1 cellular context compared by ENCODE assay signal in the genomic region with DNA sequence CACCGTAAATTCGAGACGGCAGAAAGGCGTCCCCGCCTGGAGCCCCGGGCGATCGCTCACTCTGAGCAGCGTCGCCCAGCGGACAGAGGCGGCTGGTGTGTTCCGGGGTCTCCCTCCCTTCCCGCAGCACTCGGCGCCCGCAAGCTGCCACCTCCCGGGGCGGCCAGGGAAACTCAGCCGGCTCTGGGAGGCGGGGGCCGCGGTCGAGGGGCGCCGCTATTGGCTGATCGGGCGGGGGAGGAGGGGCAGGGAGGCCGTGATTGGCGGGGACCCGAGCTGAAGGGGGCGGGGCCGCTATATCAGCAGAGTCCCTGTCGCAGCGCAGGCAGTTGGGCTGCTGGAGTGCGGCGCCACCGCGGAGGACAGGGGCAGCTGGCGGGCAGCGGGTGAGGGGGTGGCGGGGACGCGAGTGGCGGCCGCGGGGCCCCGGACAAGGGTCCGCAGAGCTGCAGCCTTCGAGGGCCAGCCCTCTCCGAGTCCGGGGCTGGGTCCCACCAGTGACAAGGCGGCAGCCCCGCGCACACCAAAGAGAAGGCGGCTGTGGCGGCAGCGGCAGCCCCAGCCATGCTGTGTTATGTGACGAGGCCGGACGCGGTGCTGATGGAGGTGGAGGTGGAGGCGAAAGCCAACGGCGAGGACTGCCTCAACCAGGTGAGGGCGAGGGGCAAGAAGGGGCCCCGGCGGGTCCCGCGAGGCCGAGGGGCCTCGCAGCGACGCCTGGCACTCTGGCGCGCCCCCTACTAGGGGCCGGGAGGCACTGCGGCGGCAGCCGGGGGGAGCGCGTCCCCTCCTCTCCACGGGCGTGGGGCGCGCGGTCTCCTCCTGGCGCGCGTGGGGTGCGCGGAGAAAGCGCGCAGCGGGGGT.
A peak's percentile ranks its signal among the peaks of the same experiment; 100 is the strongest.
TF ChIP-seq lines count a peak whose summit lies in the region.

A gene (plus strand): TSS at position 328 of the 864 bp plus-strand sequence. CDS start 237 bp downstream, at position 565.

TF ChIP-seq in WTC11, 78 proteins besides CTCF, POLR2A, EP300 and RAD21 (continued from another document and continues in another):
- TF ChIP-seq, protein P1, sequence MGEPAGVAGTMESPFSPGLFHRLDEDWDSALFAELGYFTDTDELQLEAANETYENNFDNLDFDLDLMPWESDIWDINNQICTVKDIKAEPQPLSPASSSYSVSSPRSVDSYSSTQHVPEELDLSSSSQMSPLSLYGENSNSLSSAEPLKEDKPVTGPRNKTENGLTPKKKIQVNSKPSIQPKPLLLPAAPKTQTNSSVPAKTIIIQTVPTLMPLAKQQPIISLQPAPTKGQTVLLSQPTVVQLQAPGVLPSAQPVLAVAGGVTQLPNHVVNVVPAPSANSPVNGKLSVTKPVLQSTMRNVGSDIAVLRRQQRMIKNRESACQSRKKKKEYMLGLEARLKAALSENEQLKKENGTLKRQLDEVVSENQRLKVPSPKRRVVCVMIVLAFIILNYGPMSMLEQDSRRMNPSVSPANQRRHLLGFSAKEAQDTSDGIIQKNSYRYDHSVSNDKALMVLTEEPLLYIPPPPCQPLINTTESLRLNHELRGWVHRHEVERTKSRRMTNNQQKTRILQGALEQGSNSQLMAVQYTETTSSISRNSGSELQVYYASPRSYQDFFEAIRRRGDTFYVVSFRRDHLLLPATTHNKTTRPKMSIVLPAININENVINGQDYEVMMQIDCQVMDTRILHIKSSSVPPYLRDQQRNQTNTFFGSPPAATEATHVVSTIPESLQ (CRISPR knock-in tag; IDR thresholded peaks at IDR 0.05), result 0 out of 2 replicates have a peak, but pooled peaks have one; percentile 43
- TF ChIP-seq, protein P2, sequence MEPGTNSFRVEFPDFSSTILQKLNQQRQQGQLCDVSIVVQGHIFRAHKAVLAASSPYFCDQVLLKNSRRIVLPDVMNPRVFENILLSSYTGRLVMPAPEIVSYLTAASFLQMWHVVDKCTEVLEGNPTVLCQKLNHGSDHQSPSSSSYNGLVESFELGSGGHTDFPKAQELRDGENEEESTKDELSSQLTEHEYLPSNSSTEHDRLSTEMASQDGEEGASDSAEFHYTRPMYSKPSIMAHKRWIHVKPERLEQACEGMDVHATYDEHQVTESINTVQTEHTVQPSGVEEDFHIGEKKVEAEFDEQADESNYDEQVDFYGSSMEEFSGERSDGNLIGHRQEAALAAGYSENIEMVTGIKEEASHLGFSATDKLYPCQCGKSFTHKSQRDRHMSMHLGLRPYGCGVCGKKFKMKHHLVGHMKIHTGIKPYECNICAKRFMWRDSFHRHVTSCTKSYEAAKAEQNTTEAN (CRISPR knock-in tag; IDR thresholded peaks at IDR 0.05), result peak; percentile 61; the same call in 1 of the 2 replicates
- 0 out of 2 replicates have a peak, but pooled peaks have one; percentile 73 for TF ChIP-seq PRRX2 (CRISPR knock-in tag; IDR thresholded peaks at IDR 0.05)
- peak; percentile 64 for TF ChIP-seq JUN (CRISPR knock-in tag; IDR thresholded peaks at IDR 0.05)
- peak; percentile 51; the same call in 1 of the 2 replicates for TF ChIP-seq ZNF317 (CRISPR knock-in tag; IDR thresholded peaks at IDR 0.05; ENCODE audit: borderline replicate concordance, low read depth)
- TF ChIP-seq, protein P3, sequence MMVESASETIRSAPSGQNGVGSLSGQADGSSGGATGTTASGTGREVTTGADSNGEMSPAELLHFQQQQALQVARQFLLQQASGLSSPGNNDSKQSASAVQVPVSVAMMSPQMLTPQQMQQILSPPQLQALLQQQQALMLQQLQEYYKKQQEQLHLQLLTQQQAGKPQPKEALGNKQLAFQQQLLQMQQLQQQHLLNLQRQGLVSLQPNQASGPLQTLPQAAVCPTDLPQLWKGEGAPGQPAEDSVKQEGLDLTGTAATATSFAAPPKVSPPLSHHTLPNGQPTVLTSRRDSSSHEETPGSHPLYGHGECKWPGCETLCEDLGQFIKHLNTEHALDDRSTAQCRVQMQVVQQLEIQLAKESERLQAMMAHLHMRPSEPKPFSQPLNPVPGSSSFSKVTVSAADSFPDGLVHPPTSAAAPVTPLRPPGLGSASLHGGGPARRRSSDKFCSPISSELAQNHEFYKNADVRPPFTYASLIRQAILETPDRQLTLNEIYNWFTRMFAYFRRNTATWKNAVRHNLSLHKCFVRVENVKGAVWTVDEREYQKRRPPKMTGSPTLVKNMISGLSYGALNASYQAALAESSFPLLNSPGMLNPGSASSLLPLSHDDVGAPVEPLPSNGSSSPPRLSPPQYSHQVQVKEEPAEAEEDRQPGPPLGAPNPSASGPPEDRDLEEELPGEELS (CRISPR knock-in tag; IDR thresholded peaks at IDR 0.05), result peak; percentile 81
- TF ChIP-seq, protein P4, sequence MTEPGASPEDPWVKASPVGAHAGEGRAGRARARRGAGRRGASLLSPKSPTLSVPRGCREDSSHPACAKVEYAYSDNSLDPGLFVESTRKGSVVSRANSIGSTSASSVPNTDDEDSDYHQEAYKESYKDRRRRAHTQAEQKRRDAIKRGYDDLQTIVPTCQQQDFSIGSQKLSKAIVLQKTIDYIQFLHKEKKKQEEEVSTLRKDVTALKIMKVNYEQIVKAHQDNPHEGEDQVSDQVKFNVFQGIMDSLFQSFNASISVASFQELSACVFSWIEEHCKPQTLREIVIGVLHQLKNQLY (CRISPR knock-in tag; IDR thresholded peaks at IDR 0.05), result no peak
- TF ChIP-seq, protein P5, sequence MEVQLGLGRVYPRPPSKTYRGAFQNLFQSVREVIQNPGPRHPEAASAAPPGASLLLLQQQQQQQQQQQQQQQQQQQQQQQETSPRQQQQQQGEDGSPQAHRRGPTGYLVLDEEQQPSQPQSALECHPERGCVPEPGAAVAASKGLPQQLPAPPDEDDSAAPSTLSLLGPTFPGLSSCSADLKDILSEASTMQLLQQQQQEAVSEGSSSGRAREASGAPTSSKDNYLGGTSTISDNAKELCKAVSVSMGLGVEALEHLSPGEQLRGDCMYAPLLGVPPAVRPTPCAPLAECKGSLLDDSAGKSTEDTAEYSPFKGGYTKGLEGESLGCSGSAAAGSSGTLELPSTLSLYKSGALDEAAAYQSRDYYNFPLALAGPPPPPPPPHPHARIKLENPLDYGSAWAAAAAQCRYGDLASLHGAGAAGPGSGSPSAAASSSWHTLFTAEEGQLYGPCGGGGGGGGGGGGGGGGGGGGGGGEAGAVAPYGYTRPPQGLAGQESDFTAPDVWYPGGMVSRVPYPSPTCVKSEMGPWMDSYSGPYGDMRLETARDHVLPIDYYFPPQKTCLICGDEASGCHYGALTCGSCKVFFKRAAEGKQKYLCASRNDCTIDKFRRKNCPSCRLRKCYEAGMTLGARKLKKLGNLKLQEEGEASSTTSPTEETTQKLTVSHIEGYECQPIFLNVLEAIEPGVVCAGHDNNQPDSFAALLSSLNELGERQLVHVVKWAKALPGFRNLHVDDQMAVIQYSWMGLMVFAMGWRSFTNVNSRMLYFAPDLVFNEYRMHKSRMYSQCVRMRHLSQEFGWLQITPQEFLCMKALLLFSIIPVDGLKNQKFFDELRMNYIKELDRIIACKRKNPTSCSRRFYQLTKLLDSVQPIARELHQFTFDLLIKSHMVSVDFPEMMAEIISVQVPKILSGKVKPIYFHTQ (CRISPR knock-in tag; IDR thresholded peaks at IDR 0.05), result peak; percentile 54; the same call in 1 of the 2 replicates
- TF ChIP-seq, protein P6, sequence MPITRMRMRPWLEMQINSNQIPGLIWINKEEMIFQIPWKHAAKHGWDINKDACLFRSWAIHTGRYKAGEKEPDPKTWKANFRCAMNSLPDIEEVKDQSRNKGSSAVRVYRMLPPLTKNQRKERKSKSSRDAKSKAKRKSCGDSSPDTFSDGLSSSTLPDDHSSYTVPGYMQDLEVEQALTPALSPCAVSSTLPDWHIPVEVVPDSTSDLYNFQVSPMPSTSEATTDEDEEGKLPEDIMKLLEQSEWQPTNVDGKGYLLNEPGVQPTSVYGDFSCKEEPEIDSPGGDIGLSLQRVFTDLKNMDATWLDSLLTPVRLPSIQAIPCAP (CRISPR knock-in tag; IDR thresholded peaks at IDR 0.05), result no peak
- TF ChIP-seq, protein P7, sequence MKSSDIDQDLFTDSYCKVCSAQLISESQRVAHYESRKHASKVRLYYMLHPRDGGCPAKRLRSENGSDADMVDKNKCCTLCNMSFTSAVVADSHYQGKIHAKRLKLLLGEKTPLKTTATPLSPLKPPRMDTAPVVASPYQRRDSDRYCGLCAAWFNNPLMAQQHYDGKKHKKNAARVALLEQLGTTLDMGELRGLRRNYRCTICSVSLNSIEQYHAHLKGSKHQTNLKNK (CRISPR knock-in tag; IDR thresholded peaks at IDR 0.05), result peak; percentile 97
- TF ChIP-seq NR1H2 (CRISPR knock-in tag; IDR thresholded peaks at IDR 0.05), result 0 out of 2 replicates have a peak, but pooled peaks have one; percentile 19
- TF ChIP-seq GABPB1 (CRISPR knock-in tag; IDR thresholded peaks at IDR 0.05), result no peak
- 0 out of 2 replicates have a peak, but pooled peaks have one; percentile 73 for TF ChIP-seq TP53 (CRISPR knock-in tag; IDR thresholded peaks at IDR 0.05)
- peak; percentile 73; the same call in 1 of the 2 replicates for TF ChIP-seq EMX1 (CRISPR knock-in tag; IDR thresholded peaks at IDR 0.05)
- peak; percentile 88 for TF ChIP-seq NFYB (CRISPR knock-in tag; conservative IDR thresholded peaks at IDR 0.05; ENCODE audit: low read depth)
- peak; percentile 89; the same call in 1 of the 2 replicates for TF ChIP-seq ZNF416 (CRISPR knock-in tag; IDR thresholded peaks at IDR 0.05)
- TF ChIP-seq, protein P8, sequence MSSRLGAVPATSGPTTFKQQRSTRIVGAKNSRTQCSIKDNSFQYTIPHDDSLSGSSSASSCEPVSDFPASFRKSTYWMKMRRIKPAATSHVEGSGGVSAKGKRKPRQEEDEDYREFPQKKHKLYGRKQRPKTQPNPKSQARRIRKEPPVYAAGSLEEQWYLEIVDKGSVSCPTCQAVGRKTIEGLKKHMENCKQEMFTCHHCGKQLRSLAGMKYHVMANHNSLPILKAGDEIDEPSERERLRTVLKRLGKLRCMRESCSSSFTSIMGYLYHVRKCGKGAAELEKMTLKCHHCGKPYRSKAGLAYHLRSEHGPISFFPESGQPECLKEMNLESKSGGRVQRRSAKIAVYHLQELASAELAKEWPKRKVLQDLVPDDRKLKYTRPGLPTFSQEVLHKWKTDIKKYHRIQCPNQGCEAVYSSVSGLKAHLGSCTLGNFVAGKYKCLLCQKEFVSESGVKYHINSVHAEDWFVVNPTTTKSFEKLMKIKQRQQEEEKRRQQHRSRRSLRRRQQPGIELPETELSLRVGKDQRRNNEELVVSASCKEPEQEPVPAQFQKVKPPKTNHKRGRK (CRISPR knock-in tag; IDR thresholded peaks at IDR 0.05; ENCODE audit: borderline replicate concordance), result no peak
- peak; percentile 43; the same call in 1 of the 2 replicates for TF ChIP-seq CREB1 (CRISPR knock-in tag; IDR thresholded peaks at IDR 0.05)
- peak; percentile 26; the same call in 1 of the 2 replicates for TF ChIP-seq TCF7 (CRISPR knock-in tag; IDR thresholded peaks at IDR 0.05; ENCODE audit: low read depth)
- TF ChIP-seq, protein P9, sequence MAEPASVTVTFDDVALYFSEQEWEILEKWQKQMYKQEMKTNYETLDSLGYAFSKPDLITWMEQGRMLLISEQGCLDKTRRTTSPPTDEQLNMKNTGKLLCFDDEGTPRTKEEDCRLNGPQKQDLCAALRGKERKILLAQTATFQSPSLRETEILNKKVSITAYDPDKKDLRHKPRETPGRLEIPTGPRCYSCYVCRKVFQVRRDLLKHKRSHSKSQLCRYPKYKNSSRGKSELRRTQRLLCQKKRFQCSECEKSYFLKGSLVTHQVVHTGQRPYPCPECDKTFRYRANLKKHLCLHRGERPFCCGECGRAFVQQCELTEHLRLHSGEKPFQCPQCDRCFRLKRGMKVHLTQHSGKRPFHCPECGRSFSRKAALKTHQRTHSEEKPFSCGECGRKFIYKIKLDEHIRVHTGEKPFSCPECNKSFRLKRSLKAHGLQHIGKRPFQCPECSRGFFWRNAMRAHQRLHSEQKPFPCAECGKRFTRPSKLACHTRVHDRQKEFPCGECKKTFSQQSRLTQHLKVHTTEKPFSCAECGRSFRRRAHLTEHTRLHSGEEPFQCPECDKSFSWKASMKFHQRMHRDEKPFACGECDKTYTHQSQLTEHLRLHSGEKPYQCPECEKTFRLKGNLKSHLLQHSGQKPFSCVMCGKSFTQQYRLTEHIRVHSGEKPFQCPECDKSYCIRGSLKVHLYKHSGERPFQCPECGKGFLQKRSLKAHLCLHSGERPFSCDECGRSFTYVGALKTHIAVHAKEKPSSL (CRISPR knock-in tag; conservative IDR thresholded peaks at IDR 0.05), result 0 out of 2 replicates have a peak, but pooled peaks have one; percentile 43
- TF ChIP-seq HMGA2 (CRISPR knock-in tag; IDR thresholded peaks at IDR 0.05), result no peak
- TF ChIP-seq, protein P10, sequence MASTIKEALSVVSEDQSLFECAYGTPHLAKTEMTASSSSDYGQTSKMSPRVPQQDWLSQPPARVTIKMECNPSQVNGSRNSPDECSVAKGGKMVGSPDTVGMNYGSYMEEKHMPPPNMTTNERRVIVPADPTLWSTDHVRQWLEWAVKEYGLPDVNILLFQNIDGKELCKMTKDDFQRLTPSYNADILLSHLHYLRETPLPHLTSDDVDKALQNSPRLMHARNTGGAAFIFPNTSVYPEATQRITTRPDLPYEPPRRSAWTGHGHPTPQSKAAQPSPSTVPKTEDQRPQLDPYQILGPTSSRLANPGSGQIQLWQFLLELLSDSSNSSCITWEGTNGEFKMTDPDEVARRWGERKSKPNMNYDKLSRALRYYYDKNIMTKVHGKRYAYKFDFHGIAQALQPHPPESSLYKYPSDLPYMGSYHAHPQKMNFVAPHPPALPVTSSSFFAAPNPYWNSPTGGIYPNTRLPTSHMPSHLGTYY (CRISPR knock-in tag; IDR thresholded peaks at IDR 0.05), result peak; percentile 72; the same call in 1 of the 2 replicates
- no peak for TF ChIP-seq CREM (CRISPR knock-in tag; IDR thresholded peaks at IDR 0.05)
- TF ChIP-seq MYBL2 (CRISPR knock-in tag; IDR thresholded peaks at IDR 0.05), result peak; percentile 78
- peak; percentile 43; the same call in 1 of the 2 replicates for TF ChIP-seq ELF4 (CRISPR knock-in tag; IDR thresholded peaks at IDR 0.05; ENCODE audit: low read depth)
- no peak for TF ChIP-seq SOX15 (CRISPR knock-in tag; IDR thresholded peaks at IDR 0.05)
- TF ChIP-seq ESRRA (CRISPR knock-in tag; IDR thresholded peaks at IDR 0.05; ENCODE audit: borderline replicate concordance), result no peak; the same call in 1 of the 2 replicates
- peak; percentile 49; the same call in 1 of the 2 replicates for TF ChIP-seq OVOL2 (CRISPR knock-in tag; IDR thresholded peaks at IDR 0.05; ENCODE audit: borderline replicate concordance)
- TF ChIP-seq, protein P11, sequence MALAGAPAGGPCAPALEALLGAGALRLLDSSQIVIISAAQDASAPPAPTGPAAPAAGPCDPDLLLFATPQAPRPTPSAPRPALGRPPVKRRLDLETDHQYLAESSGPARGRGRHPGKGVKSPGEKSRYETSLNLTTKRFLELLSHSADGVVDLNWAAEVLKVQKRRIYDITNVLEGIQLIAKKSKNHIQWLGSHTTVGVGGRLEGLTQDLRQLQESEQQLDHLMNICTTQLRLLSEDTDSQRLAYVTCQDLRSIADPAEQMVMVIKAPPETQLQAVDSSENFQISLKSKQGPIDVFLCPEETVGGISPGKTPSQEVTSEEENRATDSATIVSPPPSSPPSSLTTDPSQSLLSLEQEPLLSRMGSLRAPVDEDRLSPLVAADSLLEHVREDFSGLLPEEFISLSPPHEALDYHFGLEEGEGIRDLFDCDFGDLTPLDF (CRISPR knock-in tag; IDR thresholded peaks at IDR 0.05), result no peak
- TF ChIP-seq ZNF263 (CRISPR knock-in tag; IDR thresholded peaks at IDR 0.05; ENCODE audit: low read depth), result no peak
- TF ChIP-seq, protein P12, sequence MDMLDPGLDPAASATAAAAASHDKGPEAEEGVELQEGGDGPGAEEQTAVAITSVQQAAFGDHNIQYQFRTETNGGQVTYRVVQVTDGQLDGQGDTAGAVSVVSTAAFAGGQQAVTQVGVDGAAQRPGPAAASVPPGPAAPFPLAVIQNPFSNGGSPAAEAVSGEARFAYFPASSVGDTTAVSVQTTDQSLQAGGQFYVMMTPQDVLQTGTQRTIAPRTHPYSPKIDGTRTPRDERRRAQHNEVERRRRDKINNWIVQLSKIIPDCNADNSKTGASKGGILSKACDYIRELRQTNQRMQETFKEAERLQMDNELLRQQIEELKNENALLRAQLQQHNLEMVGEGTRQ (CRISPR knock-in tag; IDR thresholded peaks at IDR 0.05), result no peak
- TF ChIP-seq SMAD3 (CRISPR knock-in tag; IDR thresholded peaks at IDR 0.05; ENCODE audit: borderline replicate concordance), result peak; percentile 84
- TF ChIP-seq NR3C1 (CRISPR knock-in tag; conservative IDR thresholded peaks at IDR 0.05; ENCODE audit: low read depth), result no peak
